Comparison of ENCODE assay signal across 20 cellular contexts in genomic region chr20:39310363-39311037, GRCh38.
"Had no signal": no experiment of that assay in that cellular context is flagged by ENCODE, and none has a peak within 500 bp of the region (broad histone marks: within the 10 kb centered on the region; RNA-seq: fewer than 3 reads in every experiment).

No MANE protein-coding gene starts in this region.

- H3K27me3 ChIP-seq: hepatocyte, neutrophil, testis had no signal

- H3K9me3 ChIP-seq: neutrophil, testis had no signal

- H3K27ac ChIP-seq: hepatocyte, lower lobe of right lung, neutrophil, testis had no signal

- H3K27ac Mint-ChIP-seq: activated CD8-positive, alpha-beta memory T cell treated with anti-CD3 and anti-CD28 coated beads, Interleukin-2, amount 10 ng/mL, durations not matched to agents 7 days and 5 days; activated naive CD8-positive, alpha-beta T cell; activated T-cell treated with anti-CD3 and anti-CD28 coated beads, Interleukin-2, amount 50 U/mL, for 24 hours; brain; dendritic cell treated with granulocyte-macrophage colony-stimulating factor and Interleukin-4, amounts not matched to agents 40 ng/mL and 50 ng/mL, for 4 days; stimulated activated naive CD8-positive, alpha-beta T cell treated with anti-CD3 and anti-CD28 coated beads, Interleukin-15, amount 100 ng/mL, for 72 hours had no signal

- H3K4me1 Mint-ChIP-seq: activated CD8-positive, alpha-beta memory T cell treated with anti-CD3 and anti-CD28 coated beads, Interleukin-2, amount 10 ng/mL, durations not matched to agents 7 days and 5 days; central memory CD8-positive, alpha-beta T cell; stimulated activated naive CD8-positive, alpha-beta T cell treated with anti-CD3 and anti-CD28 coated beads, Interleukin-15, amount 100 ng/mL, for 72 hours had no signal

- H3K36me3 ChIP-seq: lower lobe of right lung, neutrophil had no signal

- H3K36me3 Mint-ChIP-seq: activated CD8-positive, alpha-beta memory T cell treated with anti-CD3 and anti-CD28 coated beads, Interleukin-2, amount 10 ng/mL, durations not matched to agents 7 days and 5 days; activated naive CD8-positive, alpha-beta T cell; brain had no signal

- H3K4me3 ChIP-seq: hepatocyte, lower lobe of right lung, testis had no signal

- DNase-seq: activated CD4-positive, alpha-beta T cell treated with anti-CD3 and anti-CD28 coated beads, Interleukin-2, amount 50 U/mL, for 48 hours; activated CD8-positive, alpha-beta memory T cell treated with anti-CD3 and anti-CD28 coated beads, Interleukin-2, amount 10 ng/mL, durations not matched to agents 7 days and 5 days; activated effector memory CD4-positive, alpha-beta T cell treated with anti-CD3 and anti-CD28 coated beads, Interleukin-2, amount 50 U/mL, for 16 hours; activated T-cell treated with anti-CD3 and anti-CD28 coated beads, Interleukin-2, amount 50 U/mL, for 24 hours; amygdala; erythroblast; lower lobe of right lung; midbrain; naive B cell; stimulated activated CD4-positive, alpha-beta T cell treated with anti-CD3 and anti-CD28 coated beads, Interleukin-12 subunit alpha, Interleukin-12 subunit beta, amount 100 ng/mL, for 4 hours; stimulated activated naive CD8-positive, alpha-beta T cell treated with anti-CD3 and anti-CD28 coated beads, Interleukin-15, amount 100 ng/mL, for 72 hours; T-helper 2 cell; testis had no signal

- H3K9me3 Mint-ChIP-seq: activated T-cell treated with anti-CD3 and anti-CD28 coated beads, Interleukin-2, amount 50 U/mL, for 24 hours; dendritic cell treated with granulocyte-macrophage colony-stimulating factor and Interleukin-4, amounts not matched to agents 40 ng/mL and 50 ng/mL, for 4 days; stimulated activated naive CD8-positive, alpha-beta T cell treated with anti-CD3 and anti-CD28 coated beads, Interleukin-15, amount 100 ng/mL, for 72 hours had no signal

- H3K4me1 ChIP-seq: lower lobe of right lung, testis had no signal

- H3K4me3 Mint-ChIP-seq: activated CD8-positive, alpha-beta memory T cell treated with anti-CD3 and anti-CD28 coated beads, Interleukin-2, amount 10 ng/mL, durations not matched to agents 7 days and 5 days; activated naive CD8-positive, alpha-beta T cell; activated T-cell treated with anti-CD3 and anti-CD28 coated beads, Interleukin-2, amount 50 U/mL, for 24 hours; brain; central memory CD8-positive, alpha-beta T cell; dendritic cell treated with granulocyte-macrophage colony-stimulating factor and Interleukin-4, amounts not matched to agents 40 ng/mL and 50 ng/mL, for 4 days; naive B cell; stimulated activated naive CD8-positive, alpha-beta T cell treated with anti-CD3 and anti-CD28 coated beads, Interleukin-15, amount 100 ng/mL, for 72 hours had no signal

- ATAC-seq: activated CD8-positive, alpha-beta memory T cell treated with anti-CD3 and anti-CD28 coated beads, Interleukin-2, amount 10 ng/mL, durations not matched to agents 7 days and 5 days; sciatic nerve; stimulated activated naive CD8-positive, alpha-beta T cell treated with anti-CD3 and anti-CD28 coated beads, Interleukin-15, amount 100 ng/mL, for 72 hours had no signal
